In the genomic region with DNA sequence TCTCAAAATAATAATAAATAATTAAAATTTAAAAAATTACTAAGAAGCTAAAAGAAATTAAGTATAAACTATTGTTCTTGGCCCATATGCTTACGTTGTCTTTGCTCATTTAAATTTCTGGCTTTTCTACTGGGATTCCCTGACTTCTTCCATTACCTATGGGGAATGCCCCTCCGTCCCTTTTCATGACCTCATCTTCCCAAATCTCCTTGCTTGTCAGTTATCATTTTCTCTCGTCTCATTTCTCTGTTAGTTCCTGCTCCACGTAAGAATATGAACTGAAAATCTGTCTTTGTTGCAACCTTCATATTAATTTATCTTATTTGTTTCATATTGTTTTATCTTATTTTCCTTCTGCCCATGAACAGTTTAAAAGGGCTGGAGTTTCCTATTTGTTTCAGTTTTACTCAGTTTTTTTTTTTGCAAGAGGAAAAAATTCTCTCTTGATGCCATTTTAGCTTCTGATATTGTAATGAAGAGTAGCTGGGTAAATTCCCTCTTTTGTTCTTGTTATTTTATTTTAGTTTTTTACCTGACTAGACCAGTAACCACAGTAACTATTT, we compare ENCODE assay signal across 14 cellular contexts.
DNase-seq lines count a peak whose midpoint lies in the region; ATAC-seq and TF ChIP-seq lines count a peak whose summit lies in the region.
"Had no signal": no experiment of that assay in that cellular context is flagged by ENCODE, and none has a peak within 500 bp of the region (broad histone marks: within the 10 kb centered on the region; RNA-seq: fewer than 3 reads in every experiment).

No MANE protein-coding gene starts in this region.

- peaks cover 8% of the 10 kb centered on the region for H3K36me3 ChIP-seq in HUES6 (ENCODE audit: control insufficient read depth, insufficient read depth, low read length)

- no peak overlapping the region for H3K9ac ChIP-seq in HUES6 (ENCODE audit: low read length)

- H3K4me3 ChIP-seq in HUES6 (ENCODE audit: low read depth, low read length), result no peak overlapping the region
- H3K4me3 ChIP-seq: body of pancreas, upper lobe of left lung had no signal

- peak; percentile 31 to 35 for ATAC-seq in activated CD4-positive, CD25-positive, alpha-beta regulatory T cell treated with anti-CD3 and anti-CD28 coated beads, Interleukin-2, amount 50 U/mL, for 24 hours
- ATAC-seq in GM18873 (IDR thresholded peaks at IDR 0.05; ENCODE audit: low FRiP score, unreplicated experiment) (no peak), HG03159 (IDR thresholded peaks at IDR 0.05; ENCODE audit: unreplicated experiment) (no peak)

- peaks cover 28% of the 10 kb centered on the region for H3K4me1 ChIP-seq in HUES6 (ENCODE audit: control insufficient read depth, insufficient read depth, low read length)

- peak overlapping the region; percentile 59 for H3K4me3 Mint-ChIP-seq in activated naive CD8-positive, alpha-beta T cell
- peak overlapping the region; percentile 40 to 75 (median 70) for H3K4me3 Mint-ChIP-seq in nephron

- no peaks in the 10 kb centered on the region for H3K9me3 Mint-ChIP-seq in activated naive CD8-positive, alpha-beta T cell (ENCODE audit: low read depth)
- no peaks in the 10 kb centered on the region for H3K9me3 Mint-ChIP-seq in nephron

- H3K27ac Mint-ChIP-seq in activated naive CD8-positive, alpha-beta T cell, result peak overlapping the region; percentile 94
- peak overlapping the region; percentile 1 to 54 (median 52) for H3K27ac Mint-ChIP-seq in nephron

- no peaks in the 10 kb centered on the region for H3K9me3 ChIP-seq in HUES6 (ENCODE audit: control insufficient read depth, insufficient read depth, low read depth, low read length)
- H3K9me3 ChIP-seq: body of pancreas, upper lobe of left lung had no signal

- H3K36me3 Mint-ChIP-seq in activated naive CD8-positive, alpha-beta T cell, result peaks cover 5% of the 10 kb centered on the region
- H3K36me3 Mint-ChIP-seq in nephron (ENCODE audit: low read depth), result peaks cover 12% of the 10 kb centered on the region

- no peaks in the 10 kb centered on the region for H3K27me3 ChIP-seq in HUES6 (ENCODE audit: control insufficient read depth, insufficient read depth, low read length)
- H3K27me3 ChIP-seq: body of pancreas, upper lobe of left lung had no signal

- no peak for DNase-seq in activated CD4-positive, CD25-positive, alpha-beta regulatory T cell (lab: John Stamatoyannopoulos, UW)
- no peak for DNase-seq in HuH-7 (ENCODE audit: low spot score)
- DNase-seq: COR-L47, dermis blood vessel endothelial cell, NCI-H2081, SIG-M5, upper lobe of left lung had no signal

- TF ChIP-seq CTCF in nephron (IDR thresholded peaks at IDR 0.05; ENCODE audit: unreplicated experiment in 3 of 3), result no peak

- H3K27me3 Mint-ChIP-seq in activated naive CD8-positive, alpha-beta T cell, result no peaks in the 10 kb centered on the region
- H3K27me3 Mint-ChIP-seq in nephron (ENCODE audit: low read depth), result no peaks in the 10 kb centered on the region

- H3K4me1 Mint-ChIP-seq in activated naive CD8-positive, alpha-beta T cell (ENCODE audit: low read depth), result peaks cover 46% of the 10 kb centered on the region
- H3K4me1 Mint-ChIP-seq in nephron, result peaks cover 22% of the 10 kb centered on the region

- H3K27ac ChIP-seq in HUES6 (ENCODE audit: low read depth, low read length), result 0 out of 2 replicates have a peak overlapping the region, but pooled peaks have one; percentile 42
- H3K27ac ChIP-seq: body of pancreas, upper lobe of left lung had no signal

Comparison
In these comparisons a context has a peak if more than half of its experiments do, and no peak if none do; other contexts are left out.
1. ATAC-seq: peak in activated CD4-positive, CD25-positive, alpha-beta regulatory T cell treated with anti-CD3 and anti-CD28 coated beads, Interleukin-2, amount 50 U/mL, for 24 hours (2 of 2); none in GM18873 (single experiment) and HG03159 (single experiment).